8 cellular contexts compared by ENCODE assay signal in the genomic region with DNA sequence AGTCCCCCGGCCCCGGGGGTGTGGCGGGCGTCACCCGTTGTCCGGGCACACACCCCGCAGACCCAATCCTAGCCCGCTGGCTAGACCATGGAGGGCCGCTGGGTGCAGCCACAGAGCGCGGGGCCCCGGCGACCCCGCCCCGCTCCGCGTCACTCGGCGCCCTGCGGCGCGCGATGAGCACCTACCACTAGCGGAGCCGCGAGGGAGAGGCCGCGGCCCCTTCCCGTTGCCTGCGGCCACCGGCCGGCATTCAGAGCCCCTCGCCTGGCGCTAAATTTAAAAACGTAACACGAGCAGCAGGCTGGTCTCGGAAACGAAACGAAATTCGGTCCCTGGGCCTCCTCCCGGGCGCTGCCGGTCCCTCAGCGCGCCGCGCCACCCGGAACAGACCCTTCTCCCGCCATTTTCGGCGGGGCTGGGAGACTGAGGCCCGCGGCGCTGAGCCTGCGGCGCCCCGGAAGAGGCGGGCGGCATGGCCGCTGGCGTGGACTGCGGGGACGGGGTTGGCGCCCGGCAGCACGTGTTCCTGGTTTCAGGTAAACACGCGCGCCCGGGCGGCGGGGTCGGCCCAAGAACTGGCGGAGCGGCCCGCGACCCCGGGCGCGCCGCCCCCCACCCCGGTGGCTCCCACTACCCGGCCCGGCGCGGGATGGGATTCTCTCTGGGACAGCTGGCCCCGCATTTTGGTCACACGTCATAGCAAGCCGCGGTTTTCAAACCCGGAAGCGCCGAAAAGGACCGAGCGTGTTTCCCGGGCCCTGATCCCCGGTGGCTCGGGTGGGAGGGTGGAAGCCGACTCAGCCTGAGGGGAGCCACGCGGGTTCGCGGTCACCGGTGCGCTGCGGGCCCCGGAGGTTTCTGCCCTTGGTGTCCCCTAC. TPM values are rescaled to one million over a fixed set of nuclear protein-coding genes. Genes with fewer than 3 reads are reported as not detected.
A peak's percentile ranks its signal among the peaks of the same experiment; 100 is the strongest.
DNase-seq lines count a peak whose midpoint lies in the region; ATAC-seq and TF ChIP-seq lines count a peak whose summit lies in the region.

A gene with protein sequence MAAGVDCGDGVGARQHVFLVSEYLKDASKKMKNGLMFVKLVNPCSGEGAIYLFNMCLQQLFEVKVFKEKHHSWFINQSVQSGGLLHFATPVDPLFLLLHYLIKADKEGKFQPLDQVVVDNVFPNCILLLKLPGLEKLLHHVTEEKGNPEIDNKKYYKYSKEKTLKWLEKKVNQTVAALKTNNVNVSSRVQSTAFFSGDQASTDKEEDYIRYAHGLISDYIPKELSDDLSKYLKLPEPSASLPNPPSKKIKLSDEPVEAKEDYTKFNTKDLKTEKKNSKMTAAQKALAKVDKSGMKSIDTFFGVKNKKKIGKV (plus strand): TSS at position 187 of the 878 bp plus-strand sequence. CDS start 286 bp downstream, at position 473.

- H3K4me3 Mint-ChIP-seq in GM23338 (peak within 1 kb of the TSS; percentile 82), type B pancreatic cell (peak within 1 kb of the TSS; percentile 88)

- H3K27ac Mint-ChIP-seq in GM23338 (no peak within 1 kb of the TSS), type B pancreatic cell (peak within 1 kb of the TSS; percentile 86)
- peak within 1 kb of the TSS; percentile 98 to 99 for H3K27ac Mint-ChIP-seq in activated naive CD4-positive, alpha-beta T cell treated with anti-CD3 and anti-CD28 coated beads, Interleukin-2, amount 50 U/mL, for 72 hours

- H3K36me3 ChIP-seq in GM23338 (ENCODE audit: insufficient read depth) (no peaks in the 10 kb centered on the region), parathyroid adenoma (ENCODE audit: control insufficient read depth, insufficient read depth, low read length) (no peaks in the 10 kb centered on the region)

- intact Hi-C loops in head of caudate nucleus (cut with DNase I) = loop anchor here (5.0 to 10.0 kb wide), 3 partner anchors 828 to 1118 kb away; a partner anchor contains a TSS

- H3K4me1 ChIP-seq in GM23338 (ENCODE audit: insufficient read depth) = peaks cover 21% of the 10 kb centered on the region
- H3K4me1 ChIP-seq in parathyroid adenoma = peaks cover 5% of the 10 kb centered on the region

- H3K9me2 ChIP-seq in GM23338 (ENCODE audit: insufficient read depth) = no peaks in the 10 kb centered on the region

- no peak for TF ChIP-seq CTCF in GM23338 (conservative IDR thresholded peaks at IDR 0.05; ENCODE audit: low read depth in 2 of 2)
- no peak for TF ChIP-seq CTCF in LNCaP clone FGC (IDR thresholded peaks at IDR 0.05; ENCODE audit: control insufficient read depth, extremely low read depth, insufficient read depth)
- TF ChIP-seq CTCF in parathyroid adenoma (IDR thresholded peaks at IDR 0.05) = no peak
- TF ChIP-seq CTCF in type B pancreatic cell (conservative IDR thresholded peaks at IDR 0.05) = no peak

- H3K36me3 Mint-ChIP-seq in GM23338 (ENCODE audit: low read depth) (no peaks in the 10 kb centered on the region), type B pancreatic cell (no peaks in the 10 kb centered on the region)
- H3K36me3 Mint-ChIP-seq in activated naive CD4-positive, alpha-beta T cell treated with anti-CD3 and anti-CD28 coated beads, Interleukin-2, amount 50 U/mL, for 72 hours = peaks cover 0 to 11% of the 10 kb centered on the region in 2 donors

- H4K20me1 ChIP-seq in GM23338 (replicated peaks; ENCODE audit: insufficient read depth) = no peaks in the 10 kb centered on the region

- H3K9me3 ChIP-seq in parathyroid adenoma (ENCODE audit: control insufficient read depth, low read length) = no peaks in the 10 kb centered on the region

- no peaks in the 10 kb centered on the region for H3F3A ChIP-seq in GM23338 (replicated peaks; ENCODE audit: low read depth)

- peak; percentile 61 for DNase-seq in G401 (ENCODE audit: low spot score)
- peak; percentile 85 for DNase-seq in GM23338 (ENCODE audit: low spot score)
- DNase-seq in LNCaP clone FGC (ENCODE audit: low read depth) = no peak
- peak; percentile 46 for DNase-seq in SKM-1 (lab: John Stamatoyannopoulos, UW; ENCODE audit: unreplicated experiment)
- peak; percentile 76 to 86 for DNase-seq in activated naive CD4-positive, alpha-beta T cell treated with anti-CD3 and anti-CD28 coated beads, Interleukin-2, amount 50 U/mL, for 72 hours (ENCODE audit: low spot score in 2 of 2)
- peak; percentile 27 to 80 (median 66) for DNase-seq in head of caudate nucleus
- DNase-seq in type B pancreatic cell (ENCODE audit: extremely low spot score, unreplicated experiment) = peak; percentile 77

- peak within 1 kb of the TSS; percentile 81 for H3K4me3 ChIP-seq in GM23338
- H3K4me3 ChIP-seq in LNCaP clone FGC (ENCODE audit: low read depth, low read length) = peak within 1 kb of the TSS; percentile 60
- peak within 1 kb of the TSS; percentile 80 for H3K4me3 ChIP-seq in parathyroid adenoma (ENCODE audit: low read depth, low read length)

- H3K4me1 Mint-ChIP-seq in GM23338 (peaks cover 29% of the 10 kb centered on the region; the same call in 2 of the 3 replicates), type B pancreatic cell (ENCODE audit: unreplicated experiment) (peaks cover 30% of the 10 kb centered on the region)

- H2AFZ ChIP-seq in GM23338 = peak within 1 kb of the TSS; percentile 98
- H2AFZ ChIP-seq in parathyroid adenoma = peak within 1 kb of the TSS; percentile 93

- in situ Hi-C loops in G401 (cut with HindIII; ENCODE audit: low sequenced_read_pairs) = no loop called here

- H3K27ac ChIP-seq in GM23338 (ENCODE audit: low read depth) = peak within 1 kb of the TSS; percentile 83
- peak within 1 kb of the TSS; percentile 82 for H3K27ac ChIP-seq in parathyroid adenoma

- H3K9me3 Mint-ChIP-seq in GM23338 = no peaks in the 10 kb centered on the region; the same call in 2 of the 3 replicates
- H3K9me3 Mint-ChIP-seq in activated naive CD4-positive, alpha-beta T cell treated with anti-CD3 and anti-CD28 coated beads, Interleukin-2, amount 50 U/mL, for 72 hours = no peaks in the 10 kb centered on the region
- H3K9me3 Mint-ChIP-seq in type B pancreatic cell = no peaks in the 10 kb centered on the region

- H3K27me3 Mint-ChIP-seq in GM23338 (ENCODE audit: insufficient read depth, low read depth, poor library complexity) = peaks cover 4% of the 10 kb centered on the region
- no peaks in the 10 kb centered on the region for H3K27me3 Mint-ChIP-seq in type B pancreatic cell

- peak within 1 kb of the TSS; percentile 67 for H3K9ac ChIP-seq in parathyroid adenoma

- H3K27me3 ChIP-seq in GM23338 (ENCODE audit: insufficient read depth) (no peaks in the 10 kb centered on the region), parathyroid adenoma (ENCODE audit: control insufficient read depth, insufficient read depth, low read length) (no peaks in the 10 kb centered on the region)

- H3K79me2 ChIP-seq in GM23338 (replicated peaks; ENCODE audit: insufficient read depth) (peaks cover 37% of the 10 kb centered on the region), parathyroid adenoma (no peaks in the 10 kb centered on the region)

- peak; percentile 86 for ATAC-seq in GM23338
- peak; percentile 86 to 87 for ATAC-seq in activated naive CD4-positive, alpha-beta T cell treated with anti-CD3 and anti-CD28 coated beads, Interleukin-2, amount 50 U/mL, for 72 hours

- H3K4me2 ChIP-seq in GM23338 = peak within 1 kb of the TSS; percentile 93
- peak within 1 kb of the TSS; percentile 87 for H3K4me2 ChIP-seq in parathyroid adenoma (ENCODE audit: low read length)

TF ChIP-seq in GM23338, 12 proteins besides CTCF, POLR2A, EP300 and RAD21:
- TF ChIP-seq NANOG (IDR thresholded peaks at IDR 0.05; ENCODE audit: borderline replicate concordance) (no peak), CREB1 (CRISPR knock-in tag; IDR thresholded peaks at IDR 0.05; ENCODE audit: low read depth) (peak; percentile 83), POLR2AphosphoS5 (IDR thresholded peaks at IDR 0.05; ENCODE audit: low read depth) (peak; percentile 21; the same call in 1 of the 2 replicates), EZH2 (IDR thresholded peaks at IDR 0.05; ENCODE audit: low read depth, unreplicated experiment) (no peak), ZNF331 (CRISPR knock-in tag; IDR thresholded peaks at IDR 0.05; ENCODE audit: low read depth) (no peak)

RNA-seq across cellular contexts. Expression of the gene that starts here (rescaled TPM):
- 41.6 and 68.9 TPM in 2 replicates for total RNA-seq in G401 (2014; rRNA removed; shearing (Covaris generic))
- total RNA-seq in GM23338 (2014; rRNA removed; shearing (Covaris generic)) = 39.0 and 54.2 TPM in 2 replicates
- polyA plus RNA-seq in GM23338 (2016; fragmentation: Nextera tagmentation; extraction: Ambion mirVana) = 64.8 and 73.4 TPM in 2 replicates
- total RNA-seq in activated naive CD4-positive, alpha-beta T cell treated with anti-CD3 and anti-CD28 coated beads, Interleukin-2, amount 50 U/mL, for 72 hours = 10 to 100 TPM; 39.2 to 65.0 TPM
- 25.0 and 37.8 TPM in 2 replicates for total RNA-seq in type B pancreatic cell (ENCODE audit: low replicate concordance)
